ENCODE assay signal across 1 cellular context in the genomic region with DNA sequence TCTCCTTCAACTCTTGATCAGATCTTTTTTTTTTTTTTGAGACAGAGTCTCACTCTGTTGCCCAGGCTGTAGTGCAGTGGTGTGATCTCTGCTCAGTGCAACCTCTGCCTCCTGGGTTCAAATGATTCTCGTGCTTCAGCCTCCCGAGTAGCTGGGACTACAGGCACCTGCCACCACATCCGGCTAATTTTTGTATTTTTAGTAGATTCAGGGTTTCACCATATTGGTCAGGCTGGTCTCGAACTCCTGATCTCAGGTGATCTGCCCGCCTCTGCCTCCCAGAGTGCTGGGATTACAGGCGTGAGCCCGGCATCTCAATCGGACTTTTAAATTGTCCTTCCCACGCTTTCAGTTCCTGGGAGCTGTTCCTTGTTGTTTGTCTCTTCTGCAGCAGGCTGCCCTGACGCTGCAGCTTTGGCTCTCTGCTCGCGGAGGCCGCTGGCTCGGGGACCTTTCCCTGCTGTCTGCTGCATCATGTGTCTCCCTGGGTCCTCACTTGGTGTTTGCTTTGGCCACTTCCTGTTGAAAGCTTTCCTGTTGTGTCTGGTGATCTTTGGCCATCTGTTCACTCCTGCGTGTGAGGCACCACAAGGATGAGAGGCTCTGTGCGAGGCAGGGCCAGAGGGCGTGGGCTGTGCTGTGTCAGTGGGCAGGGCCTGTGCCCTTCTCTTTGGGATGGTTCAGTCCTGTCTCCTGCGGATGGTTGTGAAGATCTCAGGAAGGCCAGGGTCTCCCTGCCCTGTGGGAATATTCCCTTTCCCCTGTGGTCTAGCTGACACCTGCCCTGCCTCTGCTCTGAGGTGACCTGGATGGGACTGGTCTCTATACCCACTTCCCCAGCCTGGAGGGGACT.
TF ChIP-seq lines count a peak whose summit lies in the region.

No MANE protein-coding gene starts in this region.

TF ChIP-seq in HepG2, 621 proteins besides CTCF, POLR2A, EP300 and RAD21 (continued from another document and continues in another):
- TF ChIP-seq, protein P1, sequence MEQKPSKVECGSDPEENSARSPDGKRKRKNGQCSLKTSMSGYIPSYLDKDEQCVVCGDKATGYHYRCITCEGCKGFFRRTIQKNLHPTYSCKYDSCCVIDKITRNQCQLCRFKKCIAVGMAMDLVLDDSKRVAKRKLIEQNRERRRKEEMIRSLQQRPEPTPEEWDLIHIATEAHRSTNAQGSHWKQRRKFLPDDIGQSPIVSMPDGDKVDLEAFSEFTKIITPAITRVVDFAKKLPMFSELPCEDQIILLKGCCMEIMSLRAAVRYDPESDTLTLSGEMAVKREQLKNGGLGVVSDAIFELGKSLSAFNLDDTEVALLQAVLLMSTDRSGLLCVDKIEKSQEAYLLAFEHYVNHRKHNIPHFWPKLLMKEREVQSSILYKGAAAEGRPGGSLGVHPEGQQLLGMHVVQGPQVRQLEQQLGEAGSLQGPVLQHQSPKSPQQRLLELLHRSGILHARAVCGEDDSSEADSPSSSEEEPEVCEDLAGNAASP (CRISPR knock-in tag; IDR thresholded peaks at IDR 0.05; ENCODE audit: borderline replicate concordance), result peak; percentile 72
- TF ChIP-seq BORCS8-MEF2B (CRISPR knock-in tag; IDR thresholded peaks at IDR 0.05), result no peak; the same call in none of the 2 replicates
- TF ChIP-seq, protein P2, sequence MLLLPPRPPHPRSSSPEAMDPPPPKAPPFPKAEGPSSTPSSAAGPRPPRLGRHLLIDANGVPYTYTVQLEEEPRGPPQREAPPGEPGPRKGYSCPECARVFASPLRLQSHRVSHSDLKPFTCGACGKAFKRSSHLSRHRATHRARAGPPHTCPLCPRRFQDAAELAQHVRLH (CRISPR knock-in tag; IDR thresholded peaks at IDR 0.05; ENCODE audit: borderline replicate concordance, low read depth), result peak; percentile 98
- TF ChIP-seq, protein P3, sequence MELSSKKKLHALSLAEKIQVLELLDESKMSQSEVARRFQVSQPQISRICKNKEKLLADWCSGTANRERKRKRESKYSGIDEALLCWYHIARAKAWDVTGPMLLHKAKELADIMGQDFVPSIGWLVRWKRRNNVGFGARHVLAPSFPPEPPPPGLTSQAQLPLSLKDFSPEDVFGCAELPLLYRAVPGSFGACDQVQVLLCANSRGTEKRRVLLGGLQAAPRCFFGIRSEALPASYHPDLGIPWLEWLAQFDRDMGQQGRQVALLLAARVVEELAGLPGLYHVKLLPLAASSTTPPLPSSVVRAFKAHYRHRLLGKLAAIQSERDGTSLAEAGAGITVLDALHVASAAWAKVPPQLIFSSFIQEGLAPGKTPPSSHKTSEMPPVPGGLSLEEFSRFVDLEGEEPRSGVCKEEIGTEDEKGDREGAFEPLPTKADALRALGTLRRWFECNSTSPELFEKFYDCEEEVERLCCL (CRISPR knock-in tag; IDR thresholded peaks at IDR 0.05; ENCODE audit: borderline replicate concordance), result no peak
- no peak for TF ChIP-seq ZFP36 (IDR thresholded peaks at IDR 0.05; ENCODE audit: borderline replicate concordance, low read depth, low read length, partially characterized antibody)
- TF ChIP-seq XRCC5 (optimal IDR thresholded peaks at IDR 0.05; ENCODE audit: low read length), result peak; percentile 80
- no peak for TF ChIP-seq SIX1 (CRISPR knock-in tag; IDR thresholded peaks at IDR 0.05; ENCODE audit: borderline replicate concordance)
- no peak for TF ChIP-seq REXO4 (CRISPR knock-in tag; IDR thresholded peaks at IDR 0.05; ENCODE audit: borderline replicate concordance)
- TF ChIP-seq GATA4 (IDR thresholded peaks at IDR 0.05; ENCODE audit: borderline replicate concordance, low read depth), result peak; percentile 28; the same call in 1 of the 2 replicates
- peak; percentile 86 for TF ChIP-seq GABPB1 (CRISPR knock-in tag; IDR thresholded peaks at IDR 0.05)
- peak; percentile 88; the same call in 1 of the 2 replicates for TF ChIP-seq NFKB2 (CRISPR knock-in tag; IDR thresholded peaks at IDR 0.05; ENCODE audit: borderline replicate concordance)
- TF ChIP-seq ZNF563 (CRISPR knock-in tag; IDR thresholded peaks at IDR 0.05), result peak; percentile 20; the same call in 1 of the 2 replicates
- TF ChIP-seq ZMAT3 (CRISPR knock-in tag; conservative IDR thresholded peaks at IDR 0.05), result peak; percentile 82
- no peak for TF ChIP-seq ATF7-NPFF (CRISPR knock-in tag; IDR thresholded peaks at IDR 0.05; ENCODE audit: low read depth)
- TF ChIP-seq ZNF770 (CRISPR knock-in tag; IDR thresholded peaks at IDR 0.05), result peak; percentile 74
- peak; percentile 92 for TF ChIP-seq ZNF501 (CRISPR knock-in tag; IDR thresholded peaks at IDR 0.05)
- TF ChIP-seq PCBP2 (optimal IDR thresholded peaks at IDR 0.05; ENCODE audit: low read depth, low read length, poor library complexity, severe bottlenecking), result no peak
- TF ChIP-seq TOPORS (CRISPR knock-in tag; IDR thresholded peaks at IDR 0.05), result peak; percentile 85; the same call in 1 of the 2 replicates
- TF ChIP-seq IKZF4 (CRISPR knock-in tag; IDR thresholded peaks at IDR 0.05; ENCODE audit: borderline replicate concordance, low read depth, not compliant biosample characterization), result no peak
- no peak for TF ChIP-seq ZNF672 (CRISPR knock-in tag; IDR thresholded peaks at IDR 0.05)
- TF ChIP-seq ZNF749 (CRISPR knock-in tag; IDR thresholded peaks at IDR 0.05; ENCODE audit: borderline replicate concordance), result peak; percentile 87; the same call in 1 of the 2 replicates
- TF ChIP-seq ZBTB42 (CRISPR knock-in tag; IDR thresholded peaks at IDR 0.05), result no peak
- TF ChIP-seq KDM2A (CRISPR knock-in tag; IDR thresholded peaks at IDR 0.05; ENCODE audit: borderline replicate concordance, low read depth), result peak; percentile 72; the same call in 1 of the 2 replicates
- TF ChIP-seq, protein P4, sequence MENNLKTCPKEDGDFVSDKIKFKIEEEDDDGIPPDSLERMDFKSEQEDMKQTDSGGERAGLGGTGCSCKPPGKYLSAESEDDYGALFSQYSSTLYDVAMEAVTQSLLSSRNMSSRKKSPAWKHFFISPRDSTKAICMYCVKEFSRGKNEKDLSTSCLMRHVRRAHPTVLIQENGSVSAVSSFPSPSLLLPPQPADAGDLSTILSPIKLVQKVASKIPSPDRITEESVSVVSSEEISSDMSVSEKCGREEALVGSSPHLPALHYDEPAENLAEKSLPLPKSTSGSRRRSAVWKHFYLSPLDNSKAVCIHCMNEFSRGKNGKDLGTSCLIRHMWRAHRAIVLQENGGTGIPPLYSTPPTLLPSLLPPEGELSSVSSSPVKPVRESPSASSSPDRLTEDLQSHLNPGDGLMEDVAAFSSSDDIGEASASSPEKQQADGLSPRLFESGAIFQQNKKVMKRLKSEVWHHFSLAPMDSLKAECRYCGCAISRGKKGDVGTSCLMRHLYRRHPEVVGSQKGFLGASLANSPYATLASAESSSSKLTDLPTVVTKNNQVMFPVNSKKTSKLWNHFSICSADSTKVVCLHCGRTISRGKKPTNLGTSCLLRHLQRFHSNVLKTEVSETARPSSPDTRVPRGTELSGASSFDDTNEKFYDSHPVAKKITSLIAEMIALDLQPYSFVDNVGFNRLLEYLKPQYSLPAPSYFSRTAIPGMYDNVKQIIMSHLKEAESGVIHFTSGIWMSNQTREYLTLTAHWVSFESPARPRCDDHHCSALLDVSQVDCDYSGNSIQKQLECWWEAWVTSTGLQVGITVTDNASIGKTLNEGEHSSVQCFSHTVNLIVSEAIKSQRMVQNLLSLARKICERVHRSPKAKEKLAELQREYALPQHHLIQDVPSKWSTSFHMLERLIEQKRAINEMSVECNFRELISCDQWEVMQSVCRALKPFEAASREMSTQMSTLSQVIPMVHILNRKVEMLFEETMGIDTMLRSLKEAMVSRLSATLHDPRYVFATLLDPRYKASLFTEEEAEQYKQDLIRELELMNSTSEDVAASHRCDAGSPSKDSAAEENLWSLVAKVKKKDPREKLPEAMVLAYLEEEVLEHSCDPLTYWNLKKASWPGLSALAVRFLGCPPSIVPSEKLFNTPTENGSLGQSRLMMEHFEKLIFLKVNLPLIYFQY (CRISPR knock-in tag; IDR thresholded peaks at IDR 0.05; ENCODE audit: borderline replicate concordance), result no peak; the same call in 1 of the 2 replicates
- no peak for TF ChIP-seq CSRNP2 (CRISPR knock-in tag; conservative IDR thresholded peaks at IDR 0.05; ENCODE audit: low read depth)
- TF ChIP-seq ZNF678 (CRISPR knock-in tag; IDR thresholded peaks at IDR 0.05), result no peak
- TF ChIP-seq DNMT1 (CRISPR knock-in tag; IDR thresholded peaks at IDR 0.05), result no peak; the same call in 1 of the 2 replicates
- TF ChIP-seq ZNF775 (CRISPR knock-in tag; IDR thresholded peaks at IDR 0.05; ENCODE audit: borderline replicate concordance), result no peak
- no peak for TF ChIP-seq TBP (CRISPR knock-in tag; IDR thresholded peaks at IDR 0.05)
- peak; percentile 96 for TF ChIP-seq ZNF431 (CRISPR knock-in tag; IDR thresholded peaks at IDR 0.05; ENCODE audit: borderline replicate concordance, low read depth)
- TF ChIP-seq, protein P5, sequence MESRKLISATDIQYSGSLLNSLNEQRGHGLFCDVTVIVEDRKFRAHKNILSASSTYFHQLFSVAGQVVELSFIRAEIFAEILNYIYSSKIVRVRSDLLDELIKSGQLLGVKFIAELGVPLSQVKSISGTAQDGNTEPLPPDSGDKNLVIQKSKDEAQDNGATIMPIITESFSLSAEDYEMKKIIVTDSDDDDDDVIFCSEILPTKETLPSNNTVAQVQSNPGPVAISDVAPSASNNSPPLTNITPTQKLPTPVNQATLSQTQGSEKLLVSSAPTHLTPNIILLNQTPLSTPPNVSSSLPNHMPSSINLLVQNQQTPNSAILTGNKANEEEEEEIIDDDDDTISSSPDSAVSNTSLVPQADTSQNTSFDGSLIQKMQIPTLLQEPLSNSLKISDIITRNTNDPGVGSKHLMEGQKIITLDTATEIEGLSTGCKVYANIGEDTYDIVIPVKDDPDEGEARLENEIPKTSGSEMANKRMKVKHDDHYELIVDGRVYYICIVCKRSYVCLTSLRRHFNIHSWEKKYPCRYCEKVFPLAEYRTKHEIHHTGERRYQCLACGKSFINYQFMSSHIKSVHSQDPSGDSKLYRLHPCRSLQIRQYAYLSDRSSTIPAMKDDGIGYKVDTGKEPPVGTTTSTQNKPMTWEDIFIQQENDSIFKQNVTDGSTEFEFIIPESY (CRISPR knock-in tag; IDR thresholded peaks at IDR 0.05), result peak; percentile 63
- 0 out of 2 replicates have a peak, but pooled peaks have one; percentile 40 for TF ChIP-seq ZNF12 (CRISPR knock-in tag; IDR thresholded peaks at IDR 0.05)
- TF ChIP-seq DZIP1 (CRISPR knock-in tag; IDR thresholded peaks at IDR 0.05), result peak; percentile 91
- TF ChIP-seq SETDB1 (CRISPR knock-in tag; IDR thresholded peaks at IDR 0.05; ENCODE audit: borderline replicate concordance), result no peak
- TF ChIP-seq ZNF773 (CRISPR knock-in tag; IDR thresholded peaks at IDR 0.05; ENCODE audit: borderline replicate concordance), result no peak
- TF ChIP-seq SNAI1 (CRISPR knock-in tag; IDR thresholded peaks at IDR 0.05; ENCODE audit: borderline replicate concordance), result no peak
- TF ChIP-seq, protein P6, sequence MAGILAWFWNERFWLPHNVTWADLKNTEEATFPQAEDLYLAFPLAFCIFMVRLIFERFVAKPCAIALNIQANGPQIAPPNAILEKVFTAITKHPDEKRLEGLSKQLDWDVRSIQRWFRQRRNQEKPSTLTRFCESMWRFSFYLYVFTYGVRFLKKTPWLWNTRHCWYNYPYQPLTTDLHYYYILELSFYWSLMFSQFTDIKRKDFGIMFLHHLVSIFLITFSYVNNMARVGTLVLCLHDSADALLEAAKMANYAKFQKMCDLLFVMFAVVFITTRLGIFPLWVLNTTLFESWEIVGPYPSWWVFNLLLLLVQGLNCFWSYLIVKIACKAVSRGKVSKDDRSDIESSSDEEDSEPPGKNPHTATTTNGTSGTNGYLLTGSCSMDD (CRISPR knock-in tag; IDR thresholded peaks at IDR 0.05), result no peak
- no peak for TF ChIP-seq ZNF30 (CRISPR knock-in tag; IDR thresholded peaks at IDR 0.05)
